ENCODE assay signal across 17 cellular contexts in the genomic region with DNA sequence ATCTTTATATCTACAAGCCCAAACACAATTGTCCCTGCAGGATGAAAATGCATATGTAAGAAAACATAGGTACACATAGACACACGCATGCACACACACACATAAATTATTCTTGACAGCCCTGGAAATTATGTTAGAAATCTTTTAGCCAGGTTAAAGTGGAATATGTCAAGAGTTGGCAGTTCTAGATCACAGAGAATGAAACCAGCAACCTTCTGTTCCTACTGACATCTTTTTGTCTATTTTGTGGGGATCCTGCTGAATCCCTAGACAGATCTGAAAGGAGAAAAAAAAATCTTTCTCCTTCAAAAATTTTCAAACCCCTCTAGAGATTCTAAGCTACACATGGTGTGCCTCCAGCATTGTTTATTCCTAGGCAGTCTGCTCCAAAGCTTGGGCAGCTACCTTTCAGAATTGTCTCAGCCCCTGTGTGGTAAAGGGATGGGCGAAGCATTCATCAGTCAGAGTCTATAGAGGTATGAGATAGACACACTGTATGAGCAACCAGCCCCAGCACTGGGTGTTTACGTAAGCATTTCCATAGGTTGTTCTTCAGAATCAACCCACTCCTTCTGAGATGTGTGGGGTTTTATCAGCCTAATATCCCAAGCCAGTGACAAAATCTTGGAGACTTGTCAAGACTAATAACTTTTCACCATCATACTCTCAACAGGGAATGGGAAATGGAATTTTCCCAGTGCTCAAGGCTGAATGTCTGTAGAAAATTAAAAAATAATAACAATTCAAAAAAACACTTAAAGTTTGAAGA.
DNase-seq lines count a peak whose midpoint lies in the region; TF ChIP-seq lines count a peak whose summit lies in the region.
"Had no signal": no experiment of that assay in that cellular context is flagged by ENCODE, and none has a peak within 500 bp of the region (broad histone marks: within the 10 kb centered on the region; RNA-seq: fewer than 3 reads in every experiment).

No MANE protein-coding gene starts in this region.

- H3F3A ChIP-seq in MM.1S (ENCODE audit: insufficient read depth, low read length) = peaks cover 7% of the 10 kb centered on the region

- H3K9me3 ChIP-seq in MM.1S (replicated peaks; ENCODE audit: insufficient read depth, low read length) (no peaks in the 10 kb centered on the region), BE2C (no peaks in the 10 kb centered on the region)
- H3K9me3 ChIP-seq: gastroesophageal sphincter, right lobe of liver had no signal

- H3K9ac ChIP-seq in MM.1S (ENCODE audit: low read length) = peak overlapping the region; percentile 22; the same call in 1 of the 2 replicates

- H3K27ac ChIP-seq in MM.1S (ENCODE audit: low read length) = peak overlapping the region; percentile 52; the same call in 1 of the 2 replicates
- H3K27ac ChIP-seq: gastroesophageal sphincter, right lobe of liver, VCaP had no signal

- peak overlapping the region; percentile 84 for H3K4me2 ChIP-seq in MM.1S (ENCODE audit: low read depth, low read length)

- TF ChIP-seq CTCF in MM.1S (IDR thresholded peaks at IDR 0.05; ENCODE audit: low read length) (no peak), BE2C (IDR thresholded peaks at IDR 0.05; ENCODE audit: low read depth, low read length) (no peak)

- peaks cover 31% of the 10 kb centered on the region for H3K36me3 Mint-ChIP-seq in activated naive CD4-positive, alpha-beta T cell treated with anti-CD3 and anti-CD28 coated beads, Interleukin-2, amount 50 U/mL, for 24 hours

- H3K4me1 ChIP-seq in MM.1S (ENCODE audit: low read length) (peaks cover 27% of the 10 kb centered on the region), BE2C (peaks cover 5% of the 10 kb centered on the region)
- H3K4me1 ChIP-seq: gastroesophageal sphincter, right lobe of liver had no signal

- H3K36me3 ChIP-seq in MM.1S (replicated peaks; ENCODE audit: insufficient read depth, low read length) (no peaks in the 10 kb centered on the region), BE2C (no peaks in the 10 kb centered on the region)
- H3K36me3 ChIP-seq: gastroesophageal sphincter, right lobe of liver had no signal

- peak overlapping the region; percentile 82 for H3K4me3 Mint-ChIP-seq in activated naive CD4-positive, alpha-beta T cell treated with anti-CD3 and anti-CD28 coated beads, Interleukin-2, amount 50 U/mL, for 24 hours
- H3K4me3 Mint-ChIP-seq: neural crest cell had no signal

- H2AFZ ChIP-seq in MM.1S (ENCODE audit: low read length) = peak overlapping the region; percentile 70

- H4K20me1 ChIP-seq in MM.1S (ENCODE audit: insufficient read depth, low read length) = no peaks in the 10 kb centered on the region

- H3K27me3 ChIP-seq in MM.1S (replicated peaks; ENCODE audit: insufficient read depth, low read length) (no peaks in the 10 kb centered on the region), BE2C (no peaks in the 10 kb centered on the region)
- H3K27me3 ChIP-seq: gastroesophageal sphincter, right lobe of liver had no signal

- no peaks in the 10 kb centered on the region for H3K79me2 ChIP-seq in MM.1S (ENCODE audit: low read length)

- H3K4me3 ChIP-seq in MM.1S (ENCODE audit: low read length) (peak overlapping the region; percentile 44; the same call in 1 of the 2 replicates), BE2C (ENCODE audit: low read depth, low read length) (no peak overlapping the region)
- H3K4me3 ChIP-seq: gastroesophageal sphincter, right lobe of liver had no signal

- DNase-seq in activated CD8-positive, alpha-beta memory T cell treated with anti-CD3 and anti-CD28 coated beads, Interleukin-2, amount 50 U/mL, for 4 hours = peak; percentile 20
- no peak for DNase-seq in activated CD8-positive, alpha-beta memory T cell treated with anti-CD3 and anti-CD28 coated beads, Interleukin-2, amount 50 U/mL, for 48 hours
- DNase-seq in MM.1S (no peak), putamen (ENCODE audit: low spot score) (peak; percentile 58), LoVo (ENCODE audit: low spot score) (no peak), amniotic stem cell (lab: John Stamatoyannopoulos, UW) (no peak), BE2C (no peak)
- DNase-seq: activated gamma-delta T cell; NCI-H1092; PC-3; right lobe of liver; stimulated activated naive CD4-positive, alpha-beta T cell treated with Interleukin-2 at 50 U/mL for 16 hours had no signal

- no peaks in the 10 kb centered on the region for H3K9me2 ChIP-seq in MM.1S (replicated peaks; ENCODE audit: insufficient read depth, low read length)

- peak overlapping the region; percentile 82 for H3K27ac Mint-ChIP-seq in activated naive CD4-positive, alpha-beta T cell treated with anti-CD3 and anti-CD28 coated beads, Interleukin-2, amount 50 U/mL, for 24 hours
- H3K27ac Mint-ChIP-seq: IgD-negative memory B cell had no signal

- no peaks in the 10 kb centered on the region for H3K27me3 Mint-ChIP-seq in activated naive CD4-positive, alpha-beta T cell treated with anti-CD3 and anti-CD28 coated beads, Interleukin-2, amount 50 U/mL, for 24 hours
- H3K27me3 Mint-ChIP-seq: IgD-negative memory B cell had no signal

- H3K4me1 Mint-ChIP-seq in activated naive CD4-positive, alpha-beta T cell treated with anti-CD3 and anti-CD28 coated beads, Interleukin-2, amount 50 U/mL, for 24 hours = peaks cover 90% of the 10 kb centered on the region
- H3K4me1 Mint-ChIP-seq: neural crest cell had no signal

- peaks cover 11% of the 10 kb centered on the region for H3K9me3 Mint-ChIP-seq in activated naive CD4-positive, alpha-beta T cell treated with anti-CD3 and anti-CD28 coated beads, Interleukin-2, amount 50 U/mL, for 24 hours
- H3K9me3 Mint-ChIP-seq: IgD-negative memory B cell had no signal

Comparison
In these comparisons a context has a peak if more than half of its experiments do, and no peak if none do; other contexts are left out.
1. DNase-seq: peak in activated CD8-positive, alpha-beta memory T cell treated with anti-CD3 and anti-CD28 coated beads, Interleukin-2, amount 50 U/mL, for 4 hours (single experiment) and putamen (single experiment); none in activated CD8-positive, alpha-beta memory T cell treated with anti-CD3 and anti-CD28 coated beads, Interleukin-2, amount 50 U/mL, for 48 hours (single experiment), MM.1S (single experiment), LoVo (single experiment), amniotic stem cell (single experiment) and BE2C (single experiment).